5 cellular contexts compared by ENCODE assay signal in genomic region chr14:42550282-42550681, GRCh38.
"Had no signal": no experiment of that assay in that cellular context is flagged by ENCODE, and none has a peak within 500 bp of the region (broad histone marks: within the 10 kb centered on the region; RNA-seq: fewer than 3 reads in every experiment).

No MANE protein-coding gene starts in this region.

- H3K27ac ChIP-seq: HL-60 had no signal

- ATAC-seq: GM23338, HepG2 had no signal

- H3K4me2 ChIP-seq: GM23338 had no signal

- H3K4me3 ChIP-seq: GM23338 had no signal

- DNase-seq: H9, HCEC 1CT had no signal
